In genomic region chr22:41902016-41902415, GRCh38 we compare ENCODE assay signal across 1 cellular context.
TF ChIP-seq lines count a peak whose summit lies in the region.

No MANE protein-coding gene starts in this region.

TF ChIP-seq in HepG2, 621 proteins besides CTCF, POLR2A, EP300 and RAD21:
- TF ChIP-seq ZNF598 (CRISPR knock-in tag; IDR thresholded peaks at IDR 0.05; ENCODE audit: borderline replicate concordance) (no peak), RBM22 (optimal IDR thresholded peaks at IDR 0.05; ENCODE audit: low read length) (peak; percentile 9)
